ENCODE assay signal across 4 cellular contexts in the genomic region with DNA sequence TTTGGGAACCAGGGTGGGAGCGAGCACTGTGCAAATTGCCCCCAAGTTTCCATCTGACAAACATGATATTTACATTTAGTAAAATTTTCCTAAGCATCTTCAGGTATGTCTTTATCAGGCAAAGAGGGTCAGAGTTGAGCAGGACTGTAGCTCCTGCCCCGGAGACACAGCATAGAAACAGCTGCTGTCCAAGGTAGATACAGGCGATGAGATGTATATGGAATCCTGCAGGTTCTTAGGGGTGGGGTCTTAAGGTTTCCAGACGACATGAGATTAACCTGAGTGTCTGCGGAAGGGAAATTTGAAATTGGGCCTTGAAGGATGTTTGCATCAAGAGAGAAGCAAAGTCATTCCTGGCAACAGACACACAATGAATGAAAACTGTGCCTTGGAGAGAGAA.
TF ChIP-seq lines count a peak whose summit lies in the region.

No MANE protein-coding gene starts in this region.

TF ChIP-seq in SK-N-SH, 30 proteins besides CTCF, POLR2A, EP300 and RAD21:
- TF ChIP-seq, protein P1, sequence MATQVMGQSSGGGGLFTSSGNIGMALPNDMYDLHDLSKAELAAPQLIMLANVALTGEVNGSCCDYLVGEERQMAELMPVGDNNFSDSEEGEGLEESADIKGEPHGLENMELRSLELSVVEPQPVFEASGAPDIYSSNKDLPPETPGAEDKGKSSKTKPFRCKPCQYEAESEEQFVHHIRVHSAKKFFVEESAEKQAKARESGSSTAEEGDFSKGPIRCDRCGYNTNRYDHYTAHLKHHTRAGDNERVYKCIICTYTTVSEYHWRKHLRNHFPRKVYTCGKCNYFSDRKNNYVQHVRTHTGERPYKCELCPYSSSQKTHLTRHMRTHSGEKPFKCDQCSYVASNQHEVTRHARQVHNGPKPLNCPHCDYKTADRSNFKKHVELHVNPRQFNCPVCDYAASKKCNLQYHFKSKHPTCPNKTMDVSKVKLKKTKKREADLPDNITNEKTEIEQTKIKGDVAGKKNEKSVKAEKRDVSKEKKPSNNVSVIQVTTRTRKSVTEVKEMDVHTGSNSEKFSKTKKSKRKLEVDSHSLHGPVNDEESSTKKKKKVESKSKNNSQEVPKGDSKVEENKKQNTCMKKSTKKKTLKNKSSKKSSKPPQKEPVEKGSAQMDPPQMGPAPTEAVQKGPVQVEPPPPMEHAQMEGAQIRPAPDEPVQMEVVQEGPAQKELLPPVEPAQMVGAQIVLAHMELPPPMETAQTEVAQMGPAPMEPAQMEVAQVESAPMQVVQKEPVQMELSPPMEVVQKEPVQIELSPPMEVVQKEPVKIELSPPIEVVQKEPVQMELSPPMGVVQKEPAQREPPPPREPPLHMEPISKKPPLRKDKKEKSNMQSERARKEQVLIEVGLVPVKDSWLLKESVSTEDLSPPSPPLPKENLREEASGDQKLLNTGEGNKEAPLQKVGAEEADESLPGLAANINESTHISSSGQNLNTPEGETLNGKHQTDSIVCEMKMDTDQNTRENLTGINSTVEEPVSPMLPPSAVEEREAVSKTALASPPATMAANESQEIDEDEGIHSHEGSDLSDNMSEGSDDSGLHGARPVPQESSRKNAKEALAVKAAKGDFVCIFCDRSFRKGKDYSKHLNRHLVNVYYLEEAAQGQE (IDR thresholded peaks at IDR 0.05; ENCODE audit: low read depth, low read length): peak; percentile 88
- TF ChIP-seq RXRA (IDR thresholded peaks at IDR 0.05; ENCODE audit: borderline replicate concordance, low read depth) (no peak), CHD2 (IDR thresholded peaks at IDR 0.05; ENCODE audit: low read length, partially characterized antibody) (no peak)
- TF ChIP-seq, protein P2, sequence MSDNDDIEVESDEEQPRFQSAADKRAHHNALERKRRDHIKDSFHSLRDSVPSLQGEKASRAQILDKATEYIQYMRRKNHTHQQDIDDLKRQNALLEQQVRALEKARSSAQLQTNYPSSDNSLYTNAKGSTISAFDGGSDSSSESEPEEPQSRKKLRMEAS (IDR thresholded peaks at IDR 0.05; ENCODE audit: low read depth): no peak
- TF ChIP-seq, protein P3, sequence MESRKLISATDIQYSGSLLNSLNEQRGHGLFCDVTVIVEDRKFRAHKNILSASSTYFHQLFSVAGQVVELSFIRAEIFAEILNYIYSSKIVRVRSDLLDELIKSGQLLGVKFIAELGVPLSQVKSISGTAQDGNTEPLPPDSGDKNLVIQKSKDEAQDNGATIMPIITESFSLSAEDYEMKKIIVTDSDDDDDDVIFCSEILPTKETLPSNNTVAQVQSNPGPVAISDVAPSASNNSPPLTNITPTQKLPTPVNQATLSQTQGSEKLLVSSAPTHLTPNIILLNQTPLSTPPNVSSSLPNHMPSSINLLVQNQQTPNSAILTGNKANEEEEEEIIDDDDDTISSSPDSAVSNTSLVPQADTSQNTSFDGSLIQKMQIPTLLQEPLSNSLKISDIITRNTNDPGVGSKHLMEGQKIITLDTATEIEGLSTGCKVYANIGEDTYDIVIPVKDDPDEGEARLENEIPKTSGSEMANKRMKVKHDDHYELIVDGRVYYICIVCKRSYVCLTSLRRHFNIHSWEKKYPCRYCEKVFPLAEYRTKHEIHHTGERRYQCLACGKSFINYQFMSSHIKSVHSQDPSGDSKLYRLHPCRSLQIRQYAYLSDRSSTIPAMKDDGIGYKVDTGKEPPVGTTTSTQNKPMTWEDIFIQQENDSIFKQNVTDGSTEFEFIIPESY (IDR thresholded peaks at IDR 0.05; ENCODE audit: borderline replicate concordance, low read depth): no peak

TF ChIP-seq in SK-N-SH treated with all-trans-retinoic acid at 6 μM for 48 hours, 23 proteins besides CTCF, POLR2A, EP300 and RAD21 (continues in another document):
- TF ChIP-seq, protein P4, sequence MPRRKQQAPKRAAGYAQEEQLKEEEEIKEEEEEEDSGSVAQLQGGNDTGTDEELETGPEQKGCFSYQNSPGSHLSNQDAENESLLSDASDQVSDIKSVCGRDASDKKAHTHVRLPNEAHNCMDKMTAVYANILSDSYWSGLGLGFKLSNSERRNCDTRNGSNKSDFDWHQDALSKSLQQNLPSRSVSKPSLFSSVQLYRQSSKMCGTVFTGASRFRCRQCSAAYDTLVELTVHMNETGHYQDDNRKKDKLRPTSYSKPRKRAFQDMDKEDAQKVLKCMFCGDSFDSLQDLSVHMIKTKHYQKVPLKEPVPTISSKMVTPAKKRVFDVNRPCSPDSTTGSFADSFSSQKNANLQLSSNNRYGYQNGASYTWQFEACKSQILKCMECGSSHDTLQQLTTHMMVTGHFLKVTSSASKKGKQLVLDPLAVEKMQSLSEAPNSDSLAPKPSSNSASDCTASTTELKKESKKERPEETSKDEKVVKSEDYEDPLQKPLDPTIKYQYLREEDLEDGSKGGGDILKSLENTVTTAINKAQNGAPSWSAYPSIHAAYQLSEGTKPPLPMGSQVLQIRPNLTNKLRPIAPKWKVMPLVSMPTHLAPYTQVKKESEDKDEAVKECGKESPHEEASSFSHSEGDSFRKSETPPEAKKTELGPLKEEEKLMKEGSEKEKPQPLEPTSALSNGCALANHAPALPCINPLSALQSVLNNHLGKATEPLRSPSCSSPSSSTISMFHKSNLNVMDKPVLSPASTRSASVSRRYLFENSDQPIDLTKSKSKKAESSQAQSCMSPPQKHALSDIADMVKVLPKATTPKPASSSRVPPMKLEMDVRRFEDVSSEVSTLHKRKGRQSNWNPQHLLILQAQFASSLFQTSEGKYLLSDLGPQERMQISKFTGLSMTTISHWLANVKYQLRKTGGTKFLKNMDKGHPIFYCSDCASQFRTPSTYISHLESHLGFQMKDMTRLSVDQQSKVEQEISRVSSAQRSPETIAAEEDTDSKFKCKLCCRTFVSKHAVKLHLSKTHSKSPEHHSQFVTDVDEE (CRISPR knock-in tag; IDR thresholded peaks at IDR 0.05): no peak
- TF ChIP-seq, protein P5, sequence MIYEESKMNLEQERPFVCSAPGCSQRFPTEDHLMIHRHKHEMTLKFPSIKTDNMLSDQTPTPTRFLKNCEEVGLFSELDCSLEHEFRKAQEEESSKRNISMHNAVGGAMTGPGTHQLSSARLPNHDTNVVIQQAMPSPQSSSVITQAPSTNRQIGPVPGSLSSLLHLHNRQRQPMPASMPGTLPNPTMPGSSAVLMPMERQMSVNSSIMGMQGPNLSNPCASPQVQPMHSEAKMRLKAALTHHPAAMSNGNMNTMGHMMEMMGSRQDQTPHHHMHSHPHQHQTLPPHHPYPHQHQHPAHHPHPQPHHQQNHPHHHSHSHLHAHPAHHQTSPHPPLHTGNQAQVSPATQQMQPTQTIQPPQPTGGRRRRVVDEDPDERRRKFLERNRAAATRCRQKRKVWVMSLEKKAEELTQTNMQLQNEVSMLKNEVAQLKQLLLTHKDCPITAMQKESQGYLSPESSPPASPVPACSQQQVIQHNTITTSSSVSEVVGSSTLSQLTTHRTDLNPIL (CRISPR knock-in tag; IDR thresholded peaks at IDR 0.05; ENCODE audit: low read depth): no peak
- TF ChIP-seq ZNF70 (CRISPR knock-in tag; IDR thresholded peaks at IDR 0.05): no peak

TF ChIP-seq in HEK293, 187 proteins besides CTCF, POLR2A, EP300 and RAD21 (continued from another document and continues in another):
- TF ChIP-seq, protein P1 (tag by site-specific recombination; IDR thresholded peaks at IDR 0.05): peak; percentile 62

TF ChIP-seq in PFSK-1, 5 proteins besides CTCF, POLR2A, EP300 and RAD21 (continued from another document):
- TF ChIP-seq FOXP2 (optimal IDR thresholded peaks at IDR 0.05; ENCODE audit: borderline replicate concordance, extremely low read depth, extremely low read length, insufficient read depth): no peak
- no peak for TF ChIP-seq TAF1 (IDR thresholded peaks at IDR 0.05; ENCODE audit: borderline replicate concordance, insufficient read depth, low read length)
- TF ChIP-seq POLR2AphosphoS5 (IDR thresholded peaks at IDR 0.05; ENCODE audit: low read depth, low read length): no peak
